In genomic region chr10:88045116-88045515, GRCh38 we compare ENCODE assay signal across 23 cellular contexts.
DNase-seq lines count a peak whose midpoint lies in the region; ATAC-seq and TF ChIP-seq lines count a peak whose summit lies in the region.
"Had no signal": no experiment of that assay in that cellular context is flagged by ENCODE, and none has a peak within 500 bp of the region (broad histone marks: within the 10 kb centered on the region; RNA-seq: fewer than 3 reads in every experiment).

No MANE protein-coding gene starts in this region.

- peak overlapping the region; percentile 41 for H3K4me2 ChIP-seq in Loucy (ENCODE audit: low read depth, low read length, poor library complexity, severe bottlenecking)
- H3K4me2 ChIP-seq: KMS-11 had no signal

- H2AFZ ChIP-seq in Loucy (ENCODE audit: low read length) = peak overlapping the region; percentile 58; the same call in 1 of the 2 replicates

- peak overlapping the region; percentile 34 for H3K9ac ChIP-seq in Loucy (ENCODE audit: low read depth, low read length, poor library complexity, severe bottlenecking)
- H3K9ac ChIP-seq: KMS-11 had no signal

- H3K36me3 ChIP-seq in Loucy (ENCODE audit: insufficient read depth, low read length) (no peaks in the 10 kb centered on the region), upper lobe of right lung (no peaks in the 10 kb centered on the region)
- H3K36me3 ChIP-seq: esophagus muscularis mucosa had no signal

- H3F3A ChIP-seq in Loucy (ENCODE audit: low read depth) = peaks cover 5% of the 10 kb centered on the region; the same call in 1 of the 2 replicates

- no peaks in the 10 kb centered on the region for H3K9me2 ChIP-seq in Loucy (replicated peaks; ENCODE audit: low read depth, low read length)

- H3K27me3 ChIP-seq in Loucy (ENCODE audit: insufficient read depth, low read length, poor library complexity, severe bottlenecking) = no peaks in the 10 kb centered on the region
- H3K27me3 ChIP-seq in upper lobe of right lung = no peaks in the 10 kb centered on the region
- H3K27me3 ChIP-seq: esophagus muscularis mucosa had no signal

- H4K20me1 ChIP-seq in Loucy (ENCODE audit: insufficient read depth, low read length, poor library complexity, severe bottlenecking) = no peaks in the 10 kb centered on the region

- in situ Hi-C loops in GM13976 (cut with MboI; ENCODE audit: low sequenced_read_pairs, unreplicated experiment) = no loop called here

- intact Hi-C loops in upper lobe of right lung (cut with DNase I) = no loop called here

- peaks cover 37% of the 10 kb centered on the region for H3K4me1 ChIP-seq in Loucy (ENCODE audit: insufficient read depth, low read length, poor library complexity, severe bottlenecking)
- H3K4me1 ChIP-seq in upper lobe of right lung = peaks cover 17% of the 10 kb centered on the region

- H3K4me3 ChIP-seq in Loucy (ENCODE audit: low read length, poor library complexity, severe bottlenecking) (no peak overlapping the region), coronary artery (no peak overlapping the region), upper lobe of right lung (no peak overlapping the region)
- H3K4me3 ChIP-seq: esophagus muscularis mucosa had no signal

- no peak for ATAC-seq in upper lobe of right lung
- ATAC-seq: activated CD4-positive, CD25-positive, alpha-beta regulatory T cell treated with anti-CD3 and anti-CD28 coated beads, Interleukin-2, amount 50 U/mL, for 24 hours had no signal

- no peaks in the 10 kb centered on the region for H3K79me2 ChIP-seq in Loucy (ENCODE audit: insufficient read depth, low read length)

- DNase-seq in coronary artery (ENCODE audit: low spot score) = no peak
- peak; percentile 32 for DNase-seq in non-pigmented ciliary epithelial cell (ENCODE audit: low read depth)
- no peak for DNase-seq in upper lobe of right lung
- no peak for DNase-seq in NCI-H187 (lab: John Stamatoyannopoulos, UW)
- DNase-seq in SIG-M5 (lab: John Stamatoyannopoulos, UW) = no peak
- no peak for DNase-seq in GM13976 (ENCODE audit: low spot score)
- DNase-seq: activated T-cell treated with anti-CD3 and anti-CD28 coated beads, Interleukin-2, amount 50 U/mL, for 1 hour; CD8-positive, alpha-beta memory T cell; central memory CD4-positive, alpha-beta T cell; DMS153; effector memory CD4-positive, alpha-beta T cell; GF-D8; HCEC 1CT; mesenchymal stem cell; NCI-H2029; NCI-H226; NCI-H82; retina; SHP77 had no signal

- TF ChIP-seq CTCF in Loucy (conservative IDR thresholded peaks at IDR 0.05; ENCODE audit: low read length) (no peak), coronary artery (IDR thresholded peaks at IDR 0.05) (no peak), upper lobe of right lung (IDR thresholded peaks at IDR 0.05) (no peak), GM13976 (IDR thresholded peaks at IDR 0.05; ENCODE audit: borderline replicate concordance, control extremely low read depth, extremely low read depth, insufficient read depth, missing control alignments) (no peak)

- H3K27ac ChIP-seq in coronary artery (peak overlapping the region; percentile 54 to 84), upper lobe of right lung (peak overlapping the region; percentile 37)
- H3K27ac ChIP-seq: KMS-11 had no signal

- H3K9me3 ChIP-seq in Loucy (ENCODE audit: insufficient read depth, low read depth, low read length) (no peaks in the 10 kb centered on the region), upper lobe of right lung (no peaks in the 10 kb centered on the region)
- H3K9me3 ChIP-seq: esophagus muscularis mucosa had no signal
